ENCODE assay signal across 1 cellular context in genomic region chr22:35299717-35300497, GRCh38.
TF ChIP-seq lines count a peak whose summit lies in the region.

TSS of gene TOM1 (plus strand) at chr22:35299894. CDS start at chr22:35299929, 35 bp downstream.

TF ChIP-seq in HepG2, 621 proteins besides CTCF, POLR2A, EP300 and RAD21 (continued from another document and continues in another):
- TF ChIP-seq ZUFSP (CRISPR knock-in tag; IDR thresholded peaks at IDR 0.05; ENCODE audit: borderline replicate concordance) (no peak), TFAP4 (IDR thresholded peaks at IDR 0.05; ENCODE audit: borderline replicate concordance, low read depth) (peak; percentile 97), FOXK2 (IDR thresholded peaks at IDR 0.05) (no peak), ZNF574 (CRISPR knock-in tag; IDR thresholded peaks at IDR 0.05) (peak; percentile 43), HOXA9 (CRISPR knock-in tag; IDR thresholded peaks at IDR 0.05; ENCODE audit: borderline replicate concordance) (no peak), EHMT2 (IDR thresholded peaks at IDR 0.05; ENCODE audit: borderline replicate concordance, low read depth, low read length) (no peak), ZFX (CRISPR knock-in tag; IDR thresholded peaks at IDR 0.05; ENCODE audit: low read depth) (peak; percentile 97), FOXC1 (CRISPR knock-in tag; IDR thresholded peaks at IDR 0.05; ENCODE audit: borderline replicate concordance) (0 out of 2 replicates have a peak, but pooled peaks have one; percentile 15), TCF12 (IDR thresholded peaks at IDR 0.05) (no peak), TCF12 (CRISPR knock-in tag; IDR thresholded peaks at IDR 0.05) (peak; percentile 92), ZNF839 (CRISPR knock-in tag; IDR thresholded peaks at IDR 0.05; ENCODE audit: borderline replicate concordance) (no peak; the same call in 1 of the 2 replicates), ZMAT5 (CRISPR knock-in tag; IDR thresholded peaks at IDR 0.05; ENCODE audit: borderline replicate concordance, low read depth) (no peak), ERF (CRISPR knock-in tag; IDR thresholded peaks at IDR 0.05) (no peak; the same call in 1 of the 2 replicates), FOXP1 (IDR thresholded peaks at IDR 0.05) (no peak), FOXP1 (CRISPR knock-in tag; IDR thresholded peaks at IDR 0.05) (no peak), ARID2 (CRISPR knock-in tag; IDR thresholded peaks at IDR 0.05; ENCODE audit: borderline replicate concordance) (0 out of 2 replicates have a peak, but pooled peaks have one; percentile 62), KMT2B (CRISPR knock-in tag; IDR thresholded peaks at IDR 0.05) (peak; percentile 70), ZNF564 (CRISPR knock-in tag; IDR thresholded peaks at IDR 0.05) (no peak), NFE2 (CRISPR knock-in tag; IDR thresholded peaks at IDR 0.05) (no peak), ADNP (CRISPR knock-in tag; IDR thresholded peaks at IDR 0.05) (no peak), MAFG (CRISPR knock-in tag; IDR thresholded peaks at IDR 0.05) (no peak), THYN1 (CRISPR knock-in tag; IDR thresholded peaks at IDR 0.05; ENCODE audit: borderline replicate concordance, low read depth) (no peak), ZNF18 (CRISPR knock-in tag; IDR thresholded peaks at IDR 0.05; ENCODE audit: insufficient replicate concordance) (no peak), AKAP8 (CRISPR knock-in tag; IDR thresholded peaks at IDR 0.05) (peak; percentile 93), HOXD1 (CRISPR knock-in tag; IDR thresholded peaks at IDR 0.05) (peak; percentile 48; the same call in 1 of the 2 replicates), THRA (CRISPR knock-in tag; IDR thresholded peaks at IDR 0.05; ENCODE audit: borderline replicate concordance) (no peak), ZNF441 (CRISPR knock-in tag; IDR thresholded peaks at IDR 0.05; ENCODE audit: borderline replicate concordance) (peak; percentile 61; the same call in 1 of the 2 replicates), ZNF362 (CRISPR knock-in tag; IDR thresholded peaks at IDR 0.05; ENCODE audit: borderline replicate concordance) (0 out of 2 replicates have a peak, but pooled peaks have one; percentile 15), MEF2D (CRISPR knock-in tag; IDR thresholded peaks at IDR 0.05) (no peak), HCFC1 (IDR thresholded peaks at IDR 0.05; ENCODE audit: low read depth, low read length) (no peak), ZNF275 (CRISPR knock-in tag; IDR thresholded peaks at IDR 0.05; ENCODE audit: borderline replicate concordance) (peak; percentile 50; the same call in 1 of the 2 replicates), GLMP (CRISPR knock-in tag; IDR thresholded peaks at IDR 0.05; ENCODE audit: borderline replicate concordance) (no peak; the same call in 1 of the 2 replicates), AFF4 (CRISPR knock-in tag; IDR thresholded peaks at IDR 0.05) (no peak), SUZ12 (IDR thresholded peaks at IDR 0.05; ENCODE audit: low read depth, low read length) (no peak), ZC3H4 (CRISPR knock-in tag; IDR thresholded peaks at IDR 0.05; ENCODE audit: borderline replicate concordance) (no peak), ZNF281 (CRISPR knock-in tag; IDR thresholded peaks at IDR 0.05; ENCODE audit: borderline replicate concordance) (no peak)
